19 cellular contexts compared by ENCODE assay signal in the genomic region with DNA sequence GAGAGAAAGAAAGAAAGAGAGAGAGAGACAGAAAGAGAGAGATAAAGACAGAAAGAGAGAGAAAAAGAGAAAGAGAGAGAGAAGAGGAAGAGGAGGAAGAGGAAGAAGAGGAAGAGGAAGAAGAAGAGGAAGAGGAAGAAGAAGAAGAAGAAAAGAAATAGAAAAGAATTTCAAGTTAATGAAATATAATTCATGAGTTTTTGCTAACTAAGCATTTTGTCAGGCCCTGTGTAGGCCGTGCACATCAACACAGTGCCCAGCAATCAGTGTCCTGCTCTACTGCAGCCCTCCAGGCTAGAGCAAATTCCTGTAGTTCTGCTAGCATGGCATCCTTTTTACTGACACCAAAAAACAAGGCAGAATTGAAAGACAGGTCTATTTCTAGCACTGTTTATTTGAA.
DNase-seq lines count a peak whose midpoint lies in the region; ATAC-seq, FAIRE-seq and TF ChIP-seq lines count a peak whose summit lies in the region.
"Had no signal": no experiment of that assay in that cellular context is flagged by ENCODE, and none has a peak within 500 bp of the region (broad histone marks: within the 10 kb centered on the region; RNA-seq: fewer than 3 reads in every experiment).

No MANE protein-coding gene starts in this region.

- H3K27me3 ChIP-seq in GM23338 (ENCODE audit: insufficient read depth), result no peaks in the 10 kb centered on the region
- H3K27me3 ChIP-seq in endodermal cell (ENCODE audit: control insufficient read depth, insufficient read depth, low read length, poor library complexity, severe bottlenecking), result no peaks in the 10 kb centered on the region

- peaks cover 88% of the 10 kb centered on the region for H3K79me2 ChIP-seq in GM23338 (replicated peaks; ENCODE audit: insufficient read depth)

- TF ChIP-seq EP300 in A549 (IDR thresholded peaks at IDR 0.05), result no peak

- H3K27ac ChIP-seq in A549, result no peak overlapping the region
- peak overlapping the region; percentile 11; the same call in 1 of the 2 replicates for H3K27ac ChIP-seq in GM23338 (ENCODE audit: low read depth)
- no peak overlapping the region for H3K27ac ChIP-seq in endodermal cell (ENCODE audit: low read depth, low read length)

- H3F3A ChIP-seq in GM23338 (replicated peaks; ENCODE audit: low read depth), result no peaks in the 10 kb centered on the region

- H3K4me3 ChIP-seq in A549, result no peak overlapping the region
- H3K4me3 ChIP-seq in GM23338, result no peak overlapping the region
- H3K4me3 ChIP-seq in endodermal cell (ENCODE audit: low read length), result no peak overlapping the region

- H3K4me1 Mint-ChIP-seq in GM23338, result peaks cover 27% of the 10 kb centered on the region
- peaks cover 30% of the 10 kb centered on the region for H3K4me1 Mint-ChIP-seq in WTC11
- peaks cover 48% of the 10 kb centered on the region for H3K4me1 Mint-ChIP-seq in endodermal cell

- no peaks in the 10 kb centered on the region for H3K9me3 Mint-ChIP-seq in GM23338
- no peaks in the 10 kb centered on the region for H3K9me3 Mint-ChIP-seq in WTC11
- no peaks in the 10 kb centered on the region for H3K9me3 Mint-ChIP-seq in endodermal cell
- H3K9me3 Mint-ChIP-seq: CD4-positive, alpha-beta memory T cell had no signal

- H4K20me1 ChIP-seq in GM23338 (replicated peaks; ENCODE audit: insufficient read depth), result no peaks in the 10 kb centered on the region

- ATAC-seq in A549 (no peak), GM23338 (no peak; the same call in 2 of the 3 replicates), WTC11 (0 out of 2 replicates have a peak, but pooled peaks have one; percentile 35), HG03378 (IDR thresholded peaks at IDR 0.05; ENCODE audit: unreplicated experiment) (no peak)

- no peak overlapping the region for H3K9ac ChIP-seq in endodermal cell (ENCODE audit: extremely low read depth, low read length, poor library complexity, severe bottlenecking)

- no peaks in the 10 kb centered on the region for H3K36me3 ChIP-seq in GM23338 (ENCODE audit: insufficient read depth)
- H3K36me3 ChIP-seq in endodermal cell (ENCODE audit: control insufficient read depth, insufficient read depth, low read length), result peaks cover 22% of the 10 kb centered on the region

- H3K4me3 Mint-ChIP-seq in GM23338, result no peak overlapping the region
- H3K4me3 Mint-ChIP-seq in WTC11, result no peak overlapping the region
- no peak overlapping the region for H3K4me3 Mint-ChIP-seq in endodermal cell
- H3K4me3 Mint-ChIP-seq: B cell had no signal

- H3K27ac Mint-ChIP-seq in GM23338 (no peak overlapping the region), WTC11 (peak overlapping the region; percentile 80), endodermal cell (peak overlapping the region; percentile 27)
- H3K27ac Mint-ChIP-seq: B cell had no signal

- H3K4me2 ChIP-seq in A549 (no peak overlapping the region), GM23338 (no peak overlapping the region)

- no peak for FAIRE-seq in A549 (lab: Jason Lieb, UNC)
- FAIRE-seq: D721Med, G401.6, GM12892, GM19239, H54 had no signal

- 85% methylated on average over 1 of the region's 1 CpG for WGBS in A549 (ENCODE audit: missing lambda C conversion rate)
- 91 to 100% methylated on average over 1 of the region's 1 CpG for WGBS in endodermal cell (ENCODE audit: insufficient coverage in 1 of 2, insufficient read length in 1 of 2), 2 experiments

- no peaks in the 10 kb centered on the region for H3K9me2 ChIP-seq in GM23338 (ENCODE audit: insufficient read depth)

- TF ChIP-seq RAD21 in A549 (conservative IDR thresholded peaks at IDR 0.05 in 1 of 2, IDR thresholded peaks at IDR 0.05 in 1 of 2), result no peak

- CTCF ChIA-PET in A549 (lab: Yijun Ruan, JAX), result no interaction called here
- CTCF ChIA-PET in WTC11 (lab: Charles Lee), result no interaction called here
- CTCF ChIA-PET in GM10248 (lab: Yijun Ruan, JAX), result no interaction called here

- H3K27me3 Mint-ChIP-seq in GM23338 (ENCODE audit: insufficient read depth, low read depth, poor library complexity) (no peaks in the 10 kb centered on the region), WTC11 (ENCODE audit: low read depth) (no peaks in the 10 kb centered on the region), endodermal cell (ENCODE audit: insufficient read depth) (no peaks in the 10 kb centered on the region)
- H3K27me3 Mint-ChIP-seq: B cell; CD4-positive, alpha-beta memory T cell had no signal

- H3K9me3 ChIP-seq in A549, result no peaks in the 10 kb centered on the region
- H3K9me3 ChIP-seq in endodermal cell (ENCODE audit: control insufficient read depth, low read length), result no peaks in the 10 kb centered on the region

- DNase-seq in A549 (ENCODE audit: low read depth in 1 of 2, low spot score in 1 of 2) (no peak), GM23338 (ENCODE audit: low spot score) (no peak), WTC11 (ENCODE audit: low spot score) (no peak), endodermal cell (no peak), SKM-1 treated with dmso at 0.1 percent for 144 hours (lab: John Stamatoyannopoulos, UW; ENCODE audit: unreplicated experiment) (no peak), NOMO-1 (lab: John Stamatoyannopoulos, UW; ENCODE audit: unreplicated experiment in 2 of 2) (no peak), GM10248 (ENCODE audit: extremely low spot score) (no peak)
- DNase-seq: C1 segment of cervical spinal cord, DMS153, DMS79 treated with DMSO at 0.1 percent for 48 hours, EL had no signal

- no peak for TF ChIP-seq CTCF in A549 (IDR thresholded peaks at IDR 0.05)
- no peak for TF ChIP-seq CTCF in GM23338 (conservative IDR thresholded peaks at IDR 0.05; ENCODE audit: low read depth in 2 of 2)
- TF ChIP-seq CTCF in WTC11 (IDR thresholded peaks at IDR 0.05), result no peak
- no peak for TF ChIP-seq CTCF in endodermal cell (conservative IDR thresholded peaks at IDR 0.05)
- TF ChIP-seq CTCF in GM10248 (IDR thresholded peaks at IDR 0.05; ENCODE audit: control extremely low read depth, extremely low read depth, low read depth, missing control alignments), result no peak

- H3K36me3 Mint-ChIP-seq in GM23338 (ENCODE audit: low read depth) (peaks cover 3% of the 10 kb centered on the region; the same call in 1 of the 3 replicates), WTC11 (peaks cover 4% of the 10 kb centered on the region; the same call in 1 of the 2 replicates), endodermal cell (ENCODE audit: low read depth) (peaks cover 26% of the 10 kb centered on the region)

- H2AFZ ChIP-seq in GM23338, result no peak overlapping the region

- no peak for TF ChIP-seq POLR2A in A549 (IDR thresholded peaks at IDR 0.05; ENCODE audit: low read length)

- POLR2A ChIA-PET in A549 (lab: Yijun Ruan, JAX) (no interaction called here), WTC11 (lab: Charles Lee) (no interaction called here), GM10248 (lab: Yijun Ruan, JAX) (no interaction called here)

- peaks cover 9% of the 10 kb centered on the region; the same call in 2 of the 3 replicates for H3K4me1 ChIP-seq in A549
- H3K4me1 ChIP-seq in GM23338 (ENCODE audit: insufficient read depth), result 0 out of 2 replicates have a peak, but pooled peaks cover 20% of the 10 kb centered on the region
- H3K4me1 ChIP-seq in endodermal cell (ENCODE audit: control insufficient read depth, insufficient read depth, low read length), result peaks cover 13% of the 10 kb centered on the region

TF ChIP-seq in A549, 52 proteins besides CTCF, POLR2A, EP300 and RAD21 (continues in another document):
- TF ChIP-seq USF2 (IDR thresholded peaks at IDR 0.05) (no peak), SMC3 (IDR thresholded peaks at IDR 0.05) (no peak)

TF ChIP-seq in GM23338, 12 proteins besides CTCF, POLR2A, EP300 and RAD21 (continues in another document):
- no peak for TF ChIP-seq ZNF114 (CRISPR knock-in tag; IDR thresholded peaks at IDR 0.05)

TF ChIP-seq in WTC11, 78 proteins besides CTCF, POLR2A, EP300 and RAD21 (continues in another document):
- no peak for TF ChIP-seq CDX4 (CRISPR knock-in tag; IDR thresholded peaks at IDR 0.05; ENCODE audit: borderline replicate concordance)
- no peak for TF ChIP-seq AR (CRISPR knock-in tag; IDR thresholded peaks at IDR 0.05)
- TF ChIP-seq, protein P1, sequence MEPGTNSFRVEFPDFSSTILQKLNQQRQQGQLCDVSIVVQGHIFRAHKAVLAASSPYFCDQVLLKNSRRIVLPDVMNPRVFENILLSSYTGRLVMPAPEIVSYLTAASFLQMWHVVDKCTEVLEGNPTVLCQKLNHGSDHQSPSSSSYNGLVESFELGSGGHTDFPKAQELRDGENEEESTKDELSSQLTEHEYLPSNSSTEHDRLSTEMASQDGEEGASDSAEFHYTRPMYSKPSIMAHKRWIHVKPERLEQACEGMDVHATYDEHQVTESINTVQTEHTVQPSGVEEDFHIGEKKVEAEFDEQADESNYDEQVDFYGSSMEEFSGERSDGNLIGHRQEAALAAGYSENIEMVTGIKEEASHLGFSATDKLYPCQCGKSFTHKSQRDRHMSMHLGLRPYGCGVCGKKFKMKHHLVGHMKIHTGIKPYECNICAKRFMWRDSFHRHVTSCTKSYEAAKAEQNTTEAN (CRISPR knock-in tag; IDR thresholded peaks at IDR 0.05), result no peak
- TF ChIP-seq IRF2 (CRISPR knock-in tag; IDR thresholded peaks at IDR 0.05; ENCODE audit: borderline replicate concordance, low read depth), result no peak
- no peak for TF ChIP-seq TEAD1 (CRISPR knock-in tag; IDR thresholded peaks at IDR 0.05)
- TF ChIP-seq NFE2L1 (CRISPR knock-in tag; IDR thresholded peaks at IDR 0.05), result no peak
